ENCODE assay signal across 8 cellular contexts in the genomic region with DNA sequence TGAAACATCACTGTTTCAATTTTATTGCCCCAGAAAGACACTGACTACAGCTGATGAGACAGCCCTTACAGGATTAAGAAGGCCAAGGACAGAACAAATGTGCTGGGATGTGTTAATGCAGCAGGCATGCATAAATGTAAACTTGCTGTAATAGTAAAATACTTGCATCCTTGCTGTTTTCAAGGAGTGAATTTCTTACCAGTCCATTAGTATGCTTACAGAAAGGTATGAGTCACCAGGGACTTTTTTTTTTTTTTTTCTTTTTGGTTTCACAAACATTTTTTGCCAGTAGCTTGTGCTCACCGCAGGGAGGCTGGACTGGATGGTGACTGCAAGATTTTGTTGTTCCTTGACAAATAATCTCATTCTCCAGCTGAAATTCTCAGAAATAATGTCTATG. TPM values are rescaled to one million over a fixed set of nuclear protein-coding genes. Genes with fewer than 3 reads are reported as not detected.
DNase-seq lines count a peak whose midpoint lies in the region; ATAC-seq and TF ChIP-seq lines count a peak whose summit lies in the region.

No MANE protein-coding gene starts in this region.

- no peak overlapping the region for H3K4me3 Mint-ChIP-seq in CD8-positive, alpha-beta memory T cell
- H3K4me3 Mint-ChIP-seq in natural killer cell: no peak overlapping the region

- H3K27ac Mint-ChIP-seq in CD8-positive, alpha-beta memory T cell: peak overlapping the region in 1 of 8 donors; percentile 64
- no peak overlapping the region for H3K27ac Mint-ChIP-seq in natural killer cell

- peaks cover 12 to 24% of the 10 kb centered on the region in 2 donors for H3K27me3 Mint-ChIP-seq in CD8-positive, alpha-beta memory T cell
- peaks cover 20 to 24% of the 10 kb centered on the region in 2 donors for H3K27me3 Mint-ChIP-seq in natural killer cell (ENCODE audit: low read depth in 2 of 2)

- H3K9me3 Mint-ChIP-seq in CD8-positive, alpha-beta memory T cell: no peaks in the 10 kb centered on the region
- H3K9me3 Mint-ChIP-seq in natural killer cell: no peaks in the 10 kb centered on the region

- no peak overlapping the region for H3K27ac ChIP-seq in CD8-positive, alpha-beta memory T cell (ENCODE audit: low read depth, low read length)
- H3K27ac ChIP-seq in SJCRH30: no peak overlapping the region

- no peaks in the 10 kb centered on the region for H3K27me3 ChIP-seq in CD8-positive, alpha-beta memory T cell (ENCODE audit: insufficient read depth, low read length, poor library complexity, severe bottlenecking)
- no peaks in the 10 kb centered on the region; the same call in 1 of the 2 replicates for H3K27me3 ChIP-seq in SJCRH30

- peak; percentile 98 for DNase-seq in EH (ENCODE audit: low read depth)
- DNase-seq in epithelial cell of proximal tubule (ENCODE audit: low read depth): peak; percentile 48
- no peak for DNase-seq in CD8-positive, alpha-beta memory T cell
- no peak for DNase-seq in natural killer cell
- no peak for DNase-seq in germinal center (ENCODE audit: low spot score)
- no peak for DNase-seq in SJCRH30

- H3K4me1 Mint-ChIP-seq in CD8-positive, alpha-beta memory T cell: no peaks in the 10 kb centered on the region
- no peaks in the 10 kb centered on the region for H3K4me1 Mint-ChIP-seq in natural killer cell

- H3K4me1 ChIP-seq in CD8-positive, alpha-beta memory T cell (ENCODE audit: insufficient read depth, low read length): no peaks in the 10 kb centered on the region
- no peaks in the 10 kb centered on the region for H3K4me1 ChIP-seq in SJCRH30

- TF ChIP-seq CTCF in epithelial cell of proximal tubule (conservative IDR thresholded peaks at IDR 0.05; ENCODE audit: low read depth, low read length) (no peak), natural killer cell (IDR thresholded peaks at IDR 0.05) (no peak)

- peaks cover 0 to 3% (median 0%) of the 10 kb centered on the region in 3 donors for H3K36me3 Mint-ChIP-seq in CD8-positive, alpha-beta memory T cell
- peaks cover 5% of the 10 kb centered on the region for H3K36me3 Mint-ChIP-seq in natural killer cell

- CTCF ChIA-PET in CD8-positive, alpha-beta memory T cell (lab: Charles Lee): no interaction called here

- POLR2A ChIA-PET in CD8-positive, alpha-beta memory T cell (lab: Charles Lee): no interaction called here

- intact Hi-C loops in natural killer cell (cut with micrococcal nuclease): no loop called here

- no peaks in the 10 kb centered on the region for H3K9me3 ChIP-seq in CD8-positive, alpha-beta memory T cell (ENCODE audit: low read length)
- H3K9me3 ChIP-seq in SJCRH30 (replicated peaks): no peaks in the 10 kb centered on the region

- ATAC-seq in GM21367 (IDR thresholded peaks at IDR 0.05; ENCODE audit: unreplicated experiment) (peak; percentile 79), HG03575 (IDR thresholded peaks at IDR 0.05; ENCODE audit: extremely low read depth, insufficient number of reproducible peaks, low FRiP score, unreplicated experiment) (peak; percentile 75), natural killer cell (no peak)

- H3K36me3 ChIP-seq in CD8-positive, alpha-beta memory T cell (ENCODE audit: insufficient read depth, low read length): no peaks in the 10 kb centered on the region
- no peaks in the 10 kb centered on the region for H3K36me3 ChIP-seq in SJCRH30

- H3K4me3 ChIP-seq in epithelial cell of proximal tubule (ENCODE audit: low read depth, low read length) (no peak overlapping the region), SJCRH30 (no peak overlapping the region)
- no peak overlapping the region for H3K4me3 ChIP-seq in CD8-positive, alpha-beta memory T cell (ENCODE audit: low read length)

RNA-seq across cellular contexts. Expression of a gene that starts 55.1 kb away (rescaled TPM):
- 8.2 and 9.8 TPM in 2 replicates for total RNA-seq in epithelial cell of proximal tubule
- 1 to 10 TPM; 6.6 to 6.9 TPM for total RNA-seq in CD8-positive, alpha-beta memory T cell
- 1.9 TPM for polyA plus RNA-seq in CD8-positive, alpha-beta memory T cell
- total RNA-seq in natural killer cell: 1 to 10 TPM; 2.0 to 2.9 (median 2.7) TPM
- 11.0 and 12.0 TPM in 2 replicates for total RNA-seq in SJCRH30 (2014; rRNA removed; shearing (Covaris generic))

RNA-seq across cellular contexts. Expression of a gene that starts 55.6 kb away (rescaled TPM):
- 0.40 TPM in 1 of 2 replicates, not detected in the other for total RNA-seq in epithelial cell of proximal tubule
- total RNA-seq in CD8-positive, alpha-beta memory T cell: not detected
- not detected for polyA plus RNA-seq in CD8-positive, alpha-beta memory T cell
- not detected for total RNA-seq in natural killer cell
- total RNA-seq in SJCRH30 (2014; rRNA removed; shearing (Covaris generic)): not detected in 2 replicates

Comparison
In these comparisons a context has a peak if more than half of its experiments do, and no peak if none do; other contexts are left out.
1. DNase-seq: peak in EH (single experiment) and epithelial cell of proximal tubule (single experiment); none in CD8-positive, alpha-beta memory T cell (0 of 5), natural killer cell (single experiment), germinal center (single experiment) and SJCRH30 (0 of 2).
2. ATAC-seq: peak in GM21367 (single experiment) and HG03575 (single experiment); none in natural killer cell (0 of 3).